Comparison of ENCODE assay signal across 8 cellular contexts in the genomic region with DNA sequence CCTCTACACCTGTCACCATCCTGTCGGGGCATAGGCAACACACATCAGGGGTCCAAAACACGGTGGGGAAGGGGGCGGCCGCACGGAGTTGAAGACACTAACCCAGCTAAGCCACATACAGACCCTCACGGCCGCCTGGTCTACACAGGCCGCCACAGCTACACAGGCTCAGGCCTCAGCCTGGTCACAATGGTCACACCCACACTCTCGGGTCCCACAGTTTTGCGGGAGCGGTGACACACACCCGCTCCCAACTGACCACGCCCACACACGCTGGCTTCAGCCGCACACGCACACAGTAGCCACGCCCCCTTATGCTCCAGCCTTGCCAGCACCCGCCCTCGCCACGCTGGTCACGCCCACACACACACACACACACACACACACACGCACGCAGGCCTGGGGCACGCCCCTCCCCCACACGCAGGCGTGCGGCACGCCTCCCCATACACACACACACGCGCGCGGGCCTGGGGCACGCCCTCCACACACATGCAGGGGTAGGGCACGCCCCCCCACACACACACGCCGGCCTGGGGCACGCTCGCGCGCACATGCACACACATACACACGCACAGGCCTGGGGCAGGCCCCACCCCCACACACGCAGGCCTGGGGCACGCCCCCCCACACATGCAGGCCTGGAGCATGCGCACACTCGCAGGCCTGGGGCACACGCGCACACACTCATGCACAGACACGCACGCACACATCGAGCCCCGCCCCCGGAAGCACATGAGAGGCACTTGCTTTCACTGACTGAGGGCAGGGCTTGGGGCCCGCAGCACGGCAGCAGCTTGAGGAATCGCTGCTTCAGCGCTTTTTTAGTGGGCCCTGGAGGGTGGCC. TPM values are rescaled to one million over a fixed set of nuclear protein-coding genes. Genes with fewer than 3 reads are reported as not detected.
DNase-seq lines count a peak whose midpoint lies in the region; ATAC-seq, FAIRE-seq and TF ChIP-seq lines count a peak whose summit lies in the region.

No MANE protein-coding gene starts in this region.

- FAIRE-seq in frontal cortex (lab: Jason Lieb, UNC), result no peak

- H3K9me3 ChIP-seq in KOPT-K1 (ENCODE audit: insufficient read depth, low read length, poor library complexity, severe bottlenecking) (no peaks in the 10 kb centered on the region), testis (no peaks in the 10 kb centered on the region)

- peak; percentile 96 for DNase-seq in DMS53 (lab: John Stamatoyannopoulos, UW)
- peak; percentile 43 for DNase-seq in SIG-M5 (lab: John Stamatoyannopoulos, UW)
- peak; percentile 84 to 94 (median 89) for DNase-seq in activated naive CD4-positive, alpha-beta T cell (lab: John Stamatoyannopoulos, UW)
- DNase-seq in frontal cortex (ENCODE audit: low spot score in 2 of 2), result peak; percentile 78 to 94
- peak; percentile 88 for DNase-seq in omental fat pad (ENCODE audit: low spot score)
- peak; percentile 89 for DNase-seq in testis

- peaks cover 11% of the 10 kb centered on the region for H3K4me1 ChIP-seq in testis

- H3K27ac ChIP-seq in KOPT-K1 (ENCODE audit: low read depth, low read length, poor library complexity, severe bottlenecking) (peak overlapping the region; percentile 67), testis (peak overlapping the region in 1 of 2 donors; percentile 28)

- 3 to 6% methylated on average over 6 to 56 of the region's 56 CpGs for whole genome bisulfite sequencing in testis, 2 donors

- no peak for TF ChIP-seq CTCF in omental fat pad (IDR thresholded peaks at IDR 0.05)
- TF ChIP-seq CTCF in testis (IDR thresholded peaks at IDR 0.05), result no peak

- ATAC-seq in GM21723 (IDR thresholded peaks at IDR 0.05; ENCODE audit: unreplicated experiment), result peak; percentile 69
- peak; percentile 86 for ATAC-seq in omental fat pad (ENCODE audit: low FRiP score)

- TF ChIP-seq POLR2A in testis (IDR thresholded peaks at IDR 0.05), result no peak

- H3K36me3 ChIP-seq in KOPT-K1 (ENCODE audit: insufficient read depth, low read length), result no peaks in the 10 kb centered on the region
- H3K36me3 ChIP-seq in testis (ENCODE audit: low read depth, missing control alignments), result no peaks in the 10 kb centered on the region

- H3K27me3 ChIP-seq in testis, result no peaks in the 10 kb centered on the region

- intact Hi-C loops in testis (cut with DNase I; ENCODE audit: low total_unique reads), result no loop called here

- peak overlapping the region; percentile 19 to 59 for H3K4me3 ChIP-seq in testis

RNA-seq across cellular contexts. Expression of a gene that starts 12.3 kb away (rescaled TPM):
- 407 TPM for total RNA-seq in frontal cortex
- total RNA-seq in omental fat pad, result 100 to 1,000 TPM in 2 of 4 donors, 10 to 100 TPM in 2; 70.0 to 214 (median 127) TPM
- 100 to 1,000 TPM; 161 to 215 TPM for total RNA-seq in testis
- 93.3 TPM for polyA plus RNA-seq in testis (ENCODE audit: insufficient read depth, low read depth, low replicate concordance)

RNA-seq across cellular contexts. Expression of a gene that starts 13.1 kb away (rescaled TPM):
- total RNA-seq in frontal cortex (12.6 TPM), omental fat pad (100 to 1,000 TPM in 1 of 4 donors, 10 to 100 TPM in 3; 60.4 to 252 (median 80.3) TPM), testis (1 to 10 TPM; 5.6 to 6.8 TPM)
- polyA plus RNA-seq in testis (ENCODE audit: insufficient read depth, low read depth, low replicate concordance), result 5.1 TPM

RNA-seq across cellular contexts. Expression of a gene that starts 47.3 kb away (rescaled TPM):
- total RNA-seq in frontal cortex, result 53.4 TPM
- 10 to 100 TPM; 25.0 to 31.1 (median 27.7) TPM for total RNA-seq in omental fat pad
- 10 to 100 TPM; 38.9 to 64.5 TPM for total RNA-seq in testis
- 40.9 TPM for polyA plus RNA-seq in testis (ENCODE audit: insufficient read depth, low read depth, low replicate concordance)

RNA-seq across cellular contexts. Expression of a gene that starts 54.6 kb away (rescaled TPM):
- total RNA-seq in frontal cortex, result not detected
- total RNA-seq in omental fat pad, result 1 to 10 TPM in 1 of 4 donors, not detected in 3; 1.0 TPM
- total RNA-seq in testis, result 1 to 10 TPM in 1 of 2 donors, not detected in 1; 1.1 TPM
- polyA plus RNA-seq in testis (ENCODE audit: insufficient read depth, low read depth, low replicate concordance), result 0.41 TPM

Comparison
In these comparisons a context has a peak if more than half of its experiments do, and no peak if none do; other contexts are left out.
1. DNase-seq: peak in every context shown above with its lines; median percentile 96 in DMS53; 89 in activated naive CD4-positive, alpha-beta T cell; 89 in testis; 88 in omental fat pad; 86 in frontal cortex; 43 in SIG-M5.